In the genomic region with DNA sequence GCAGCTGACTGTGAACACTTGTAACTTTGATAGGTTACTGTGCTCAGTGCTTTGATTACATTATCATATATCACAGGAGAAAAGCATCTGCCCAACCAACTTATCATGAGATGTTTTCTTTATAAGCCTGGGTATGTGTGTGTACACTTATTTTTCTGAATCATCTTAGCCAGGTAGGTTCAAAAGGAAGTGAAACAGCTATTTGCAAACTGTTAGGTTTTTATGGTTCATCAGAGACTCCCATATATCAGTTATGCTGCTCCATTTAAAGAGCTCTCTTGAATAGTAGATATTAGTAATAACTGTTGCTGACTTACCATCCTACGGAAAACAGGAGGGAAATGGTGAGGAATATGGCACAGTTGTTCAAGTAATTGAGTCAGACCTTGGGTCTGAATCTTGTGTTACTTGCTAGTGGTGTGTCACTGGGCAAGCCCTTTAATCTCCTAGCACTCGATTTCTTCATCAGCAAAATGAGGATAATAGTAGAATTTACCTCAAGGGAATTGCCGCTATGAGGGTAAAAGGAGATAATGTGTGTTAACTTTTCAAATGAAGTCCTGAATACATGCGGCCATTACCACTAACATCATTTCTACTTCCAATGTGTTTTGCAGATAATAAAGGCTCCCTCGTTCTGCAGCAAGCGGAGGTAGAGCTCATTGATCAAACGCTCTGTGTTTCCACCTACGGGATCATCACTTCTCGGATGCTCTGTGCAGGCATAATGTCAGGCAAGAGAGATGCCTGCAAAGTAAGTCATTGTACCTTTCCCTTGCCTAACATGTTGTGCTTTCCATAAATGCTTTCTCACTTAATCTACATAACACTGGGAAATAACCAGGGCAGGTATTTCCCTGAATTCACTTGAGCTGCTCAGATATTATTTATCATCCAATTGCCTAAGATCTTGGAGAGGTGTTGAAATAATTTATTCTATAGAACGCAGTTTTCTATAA, we compare ENCODE assay signal across 1 cellular context.
TF ChIP-seq lines count a peak whose summit lies in the region.

No MANE protein-coding gene starts in this region.

TF ChIP-seq in GM12878, 131 proteins besides CTCF, POLR2A, EP300 and RAD21:
- no peak for TF ChIP-seq ATF3 (IDR thresholded peaks at IDR 0.05; ENCODE audit: borderline replicate concordance, extremely low read depth, low read depth, low read length)
- peak; percentile 26; the same call in 1 of the 2 replicates for TF ChIP-seq SPI1 (IDR thresholded peaks at IDR 0.05; ENCODE audit: borderline replicate concordance, insufficient read depth, low read depth, low read length)
- TF ChIP-seq ETV6 (conservative IDR thresholded peaks at IDR 0.05 in 1 of 2, IDR thresholded peaks at IDR 0.05 in 1 of 2; ENCODE audit: borderline replicate concordance in 1 of 2, low read depth in 1 of 2): no peak
TF ChIP-seq in GM12878: peak in this region for 1.
